13 cellular contexts compared by ENCODE assay signal in genomic region chr1:36380003-36380631, GRCh38. TPM values are rescaled to one million over a fixed set of nuclear protein-coding genes. Genes with fewer than 3 reads are reported as not detected.
DNase-seq lines count a peak whose midpoint lies in the region; ATAC-seq and TF ChIP-seq lines count a peak whose summit lies in the region.
"Had no signal": no experiment of that assay in that cellular context is flagged by ENCODE, and none has a peak within 500 bp of the region (broad histone marks: within the 10 kb centered on the region; RNA-seq: fewer than 3 reads in every experiment).

No MANE protein-coding gene starts in this region.

- no peak for TF ChIP-seq EP300 in suprapubic skin (IDR thresholded peaks at IDR 0.05)

- no peak for DNase-seq in activated naive CD4-positive, alpha-beta T cell treated with anti-CD3 and anti-CD28 coated beads for 36 hours
- DNase-seq in activated naive CD4-positive, alpha-beta T cell treated with anti-CD3 and anti-CD28 coated beads, Interleukin-2, amount 10 ng/mL, durations not matched to agents 7 days and 5 days, result no peak
- DNase-seq in activated CD4-positive, alpha-beta memory T cell treated with anti-CD3 and anti-CD28 coated beads, Interleukin-2, amount 10 ng/mL, durations not matched to agents 7 days and 5 days, result no peak
- no peak for DNase-seq in lower lobe of right lung
- no peak for DNase-seq in suprapubic skin (ENCODE audit: low spot score in 2 of 2)
- DNase-seq in cerebellar nuclear complex (lab: John Stamatoyannopoulos, UW), result no peak
- DNase-seq in CD1c-positive myeloid dendritic cell (ENCODE audit: extremely low spot score), result no peak
- DNase-seq: NCI-H2081 treated with DMSO at 0.1 percent for 48 hours; nephron progenitor cell; stimulated activated naive CD4-positive, alpha-beta T cell treated with Interleukin-2 at 50 U/mL for 16 hours had no signal

- CTCF ChIA-PET in activated naive CD4-positive, alpha-beta T cell treated with anti-CD3 and anti-CD28 coated beads for 36 hours (lab: Charles Lee), result interaction anchor here (1.1 kb wide), 1 partner anchor 12 kb away, joined by 3 read pairs; no protein-coding TSS in a partner anchor
- CTCF ChIA-PET in activated naive CD4-positive, alpha-beta T cell treated with anti-CD3 and anti-CD28 coated beads, Interleukin-2, amount 10 ng/mL, durations not matched to agents 7 days and 5 days (lab: Charles Lee), result interaction anchor here (1.0 to 1.5 kb wide), 2 partner anchors 8 to 11 kb away, joined by 3 read pairs; no protein-coding TSS in a partner anchor
- CTCF ChIA-PET in activated CD4-positive, alpha-beta memory T cell treated with anti-CD3 and anti-CD28 coated beads, Interleukin-2, amount 10 ng/mL, durations not matched to agents 7 days and 5 days (lab: Charles Lee), result interaction anchor here (1.6 kb wide), 1 partner anchor 11 kb away, joined by 4 read pairs; no protein-coding TSS in a partner anchor

- H3K4me1 ChIP-seq in lower lobe of right lung, result peaks cover 78% of the 10 kb centered on the region
- H3K4me1 ChIP-seq in suprapubic skin, result peaks cover 52% of the 10 kb centered on the region

- no peaks in the 10 kb centered on the region for H3K9me3 Mint-ChIP-seq in activated naive CD4-positive, alpha-beta T cell treated with anti-CD3 and anti-CD28 coated beads for 36 hours
- no peaks in the 10 kb centered on the region for H3K9me3 Mint-ChIP-seq in activated naive CD4-positive, alpha-beta T cell treated with anti-CD3 and anti-CD28 coated beads, Interleukin-2, amount 10 ng/mL, durations not matched to agents 7 days and 5 days
- H3K9me3 Mint-ChIP-seq in activated CD4-positive, alpha-beta memory T cell treated with anti-CD3 and anti-CD28 coated beads, Interleukin-2, amount 10 ng/mL, durations not matched to agents 7 days and 5 days, result no peaks in the 10 kb centered on the region
- H3K9me3 Mint-ChIP-seq: nephron progenitor cell; T-helper 2 cell treated with Interferon-gamma antibody and Interleukin-4, amounts not matched to agents 5 μg/mL and 100 μg/mL, for 36 hours had no signal

- H3K27me3 Mint-ChIP-seq in activated naive CD4-positive, alpha-beta T cell treated with anti-CD3 and anti-CD28 coated beads for 36 hours (ENCODE audit: low read depth), result no peaks in the 10 kb centered on the region
- H3K27me3 Mint-ChIP-seq in activated naive CD4-positive, alpha-beta T cell treated with anti-CD3 and anti-CD28 coated beads, Interleukin-2, amount 10 ng/mL, durations not matched to agents 7 days and 5 days, result no peaks in the 10 kb centered on the region
- no peaks in the 10 kb centered on the region for H3K27me3 Mint-ChIP-seq in activated CD4-positive, alpha-beta memory T cell treated with anti-CD3 and anti-CD28 coated beads, Interleukin-2, amount 10 ng/mL, durations not matched to agents 7 days and 5 days

- peaks cover 5% of the 10 kb centered on the region for H3K36me3 Mint-ChIP-seq in activated naive CD4-positive, alpha-beta T cell treated with anti-CD3 and anti-CD28 coated beads for 36 hours (ENCODE audit: low read depth)
- H3K36me3 Mint-ChIP-seq in activated naive CD4-positive, alpha-beta T cell treated with anti-CD3 and anti-CD28 coated beads, Interleukin-2, amount 10 ng/mL, durations not matched to agents 7 days and 5 days, result peaks cover 33% of the 10 kb centered on the region
- H3K36me3 Mint-ChIP-seq in activated CD4-positive, alpha-beta memory T cell treated with anti-CD3 and anti-CD28 coated beads, Interleukin-2, amount 10 ng/mL, durations not matched to agents 7 days and 5 days (ENCODE audit: low read depth), result peaks cover 40% of the 10 kb centered on the region

- 82% methylated on average over 5 of the region's 5 CpGs for WGBS in suprapubic skin

- H3K27ac Mint-ChIP-seq in activated naive CD4-positive, alpha-beta T cell treated with anti-CD3 and anti-CD28 coated beads for 36 hours, result peak overlapping the region; percentile 20
- H3K27ac Mint-ChIP-seq in activated naive CD4-positive, alpha-beta T cell treated with anti-CD3 and anti-CD28 coated beads, Interleukin-2, amount 10 ng/mL, durations not matched to agents 7 days and 5 days, result no peak overlapping the region
- H3K27ac Mint-ChIP-seq in activated CD4-positive, alpha-beta memory T cell treated with anti-CD3 and anti-CD28 coated beads, Interleukin-2, amount 10 ng/mL, durations not matched to agents 7 days and 5 days, result peak overlapping the region; percentile 40
- H3K27ac Mint-ChIP-seq: nephron progenitor cell had no signal

- no peak for TF ChIP-seq POLR2A in suprapubic skin (IDR thresholded peaks at IDR 0.05)

- no peak for TF ChIP-seq CTCF in lower lobe of right lung (IDR thresholded peaks at IDR 0.05)
- no peak for TF ChIP-seq CTCF in suprapubic skin (IDR thresholded peaks at IDR 0.05)

- peaks cover 69% of the 10 kb centered on the region for H3K4me1 Mint-ChIP-seq in activated naive CD4-positive, alpha-beta T cell treated with anti-CD3 and anti-CD28 coated beads for 36 hours (ENCODE audit: low read depth)
- peaks cover 80% of the 10 kb centered on the region for H3K4me1 Mint-ChIP-seq in activated naive CD4-positive, alpha-beta T cell treated with anti-CD3 and anti-CD28 coated beads, Interleukin-2, amount 10 ng/mL, durations not matched to agents 7 days and 5 days
- peaks cover 74% of the 10 kb centered on the region for H3K4me1 Mint-ChIP-seq in activated CD4-positive, alpha-beta memory T cell treated with anti-CD3 and anti-CD28 coated beads, Interleukin-2, amount 10 ng/mL, durations not matched to agents 7 days and 5 days

- POLR2A ChIA-PET in activated CD4-positive, alpha-beta memory T cell treated with anti-CD3 and anti-CD28 coated beads, Interleukin-2, amount 10 ng/mL, durations not matched to agents 7 days and 5 days (lab: Charles Lee), result interaction anchor here (0.7 kb wide), 1 partner anchor 11 kb away, joined by 3 read pairs; no protein-coding TSS in a partner anchor

- H3K9me3 ChIP-seq in lower lobe of right lung (no peaks in the 10 kb centered on the region), suprapubic skin (no peaks in the 10 kb centered on the region)

- H3K27ac ChIP-seq in lower lobe of right lung, result peak overlapping the region; percentile 65
- H3K27ac ChIP-seq in suprapubic skin, result peak overlapping the region; percentile 38
- H3K27ac ChIP-seq: epithelial cell of prostate had no signal

- H3K27me3 ChIP-seq in lower lobe of right lung (ENCODE audit: low read depth) (no peaks in the 10 kb centered on the region), suprapubic skin (no peaks in the 10 kb centered on the region)

- H3K4me3 Mint-ChIP-seq in activated naive CD4-positive, alpha-beta T cell treated with anti-CD3 and anti-CD28 coated beads for 36 hours, result no peak overlapping the region
- no peak overlapping the region for H3K4me3 Mint-ChIP-seq in activated naive CD4-positive, alpha-beta T cell treated with anti-CD3 and anti-CD28 coated beads, Interleukin-2, amount 10 ng/mL, durations not matched to agents 7 days and 5 days
- no peak overlapping the region for H3K4me3 Mint-ChIP-seq in activated CD4-positive, alpha-beta memory T cell treated with anti-CD3 and anti-CD28 coated beads, Interleukin-2, amount 10 ng/mL, durations not matched to agents 7 days and 5 days
- H3K4me3 Mint-ChIP-seq: nephron progenitor cell; T-helper 2 cell treated with Interferon-gamma antibody and Interleukin-4, amounts not matched to agents 5 μg/mL and 100 μg/mL, for 36 hours had no signal

- intact Hi-C loops in activated naive CD4-positive, alpha-beta T cell treated with anti-CD3 and anti-CD28 coated beads for 36 hours (cut with micrococcal nuclease), result no loop called here
- intact Hi-C loops in lower lobe of right lung (cut with DNase I), result no loop called here

- no peak for ATAC-seq in lower lobe of right lung
- ATAC-seq in HG03196 (IDR thresholded peaks at IDR 0.05; ENCODE audit: unreplicated experiment), result no peak

- H3K4me3 ChIP-seq in lower lobe of right lung (no peak overlapping the region), suprapubic skin (no peak overlapping the region)

- H3K36me3 ChIP-seq in lower lobe of right lung (peaks cover 15% of the 10 kb centered on the region), suprapubic skin (no peaks in the 10 kb centered on the region)

RNA-seq across cellular contexts. Expression of gene STK40, which starts 5.6 kb away (rescaled TPM):
- total RNA-seq in activated naive CD4-positive, alpha-beta T cell treated with anti-CD3 and anti-CD28 coated beads for 36 hours, result 10 to 100 TPM; 39.6 to 40.6 TPM
- 10 to 100 TPM; 75.2 to 76.8 TPM for total RNA-seq in activated CD4-positive, alpha-beta memory T cell treated with anti-CD3 and anti-CD28 coated beads, Interleukin-2, amount 10 ng/mL, durations not matched to agents 7 days and 5 days
- total RNA-seq in lower lobe of right lung, result 74.2 TPM
- total RNA-seq in suprapubic skin, result 10 to 100 TPM; 29.0 to 69.5 (median 51.8) TPM

RNA-seq across cellular contexts. Expression of gene LSM10, which starts 17.6 kb away (rescaled TPM):
- 10 to 100 TPM; 33.5 to 36.5 TPM for total RNA-seq in activated naive CD4-positive, alpha-beta T cell treated with anti-CD3 and anti-CD28 coated beads for 36 hours
- total RNA-seq in activated CD4-positive, alpha-beta memory T cell treated with anti-CD3 and anti-CD28 coated beads, Interleukin-2, amount 10 ng/mL, durations not matched to agents 7 days and 5 days, result 10 to 100 TPM; 41.4 TPM
- 44.5 TPM for total RNA-seq in lower lobe of right lung
- total RNA-seq in suprapubic skin, result 10 to 100 TPM; 19.2 to 22.6 (median 21.4) TPM

RNA-seq across cellular contexts. Expression of gene EVA1B, which starts 56.7 kb away (rescaled TPM):
- total RNA-seq in activated naive CD4-positive, alpha-beta T cell treated with anti-CD3 and anti-CD28 coated beads for 36 hours, result 1 to 10 TPM; 1.9 to 2.1 TPM
- total RNA-seq in activated CD4-positive, alpha-beta memory T cell treated with anti-CD3 and anti-CD28 coated beads, Interleukin-2, amount 10 ng/mL, durations not matched to agents 7 days and 5 days, result 10 to 100 TPM; 25.5 to 28.7 TPM
- 25.7 TPM for total RNA-seq in lower lobe of right lung
- 10 to 100 TPM; 13.3 to 28.0 (median 19.2) TPM for total RNA-seq in suprapubic skin
